ENCODE assay signal across 8 cellular contexts in genomic region chr5:124650960-124651662, GRCh38.
DNase-seq lines count a peak whose midpoint lies in the region; ATAC-seq and TF ChIP-seq lines count a peak whose summit lies in the region.

No MANE protein-coding gene starts in this region.

- no peaks in the 10 kb centered on the region for H3K9me2 ChIP-seq in SU-DHL-6 (replicated peaks; ENCODE audit: insufficient read depth, low read length)

- peaks cover 53% of the 10 kb centered on the region for H3K4me1 Mint-ChIP-seq in progenitor cell of endocrine pancreas (ENCODE audit: low read depth)

- H3K27ac ChIP-seq in SU-DHL-6 (ENCODE audit: low read depth, low read length), result peak overlapping the region; percentile 98

- DNase-seq in EH (ENCODE audit: low read depth) (peak; percentile 89), fibroblast of villous mesenchyme (ENCODE audit: low read depth) (no peak), progenitor cell of endocrine pancreas (ENCODE audit: low spot score, unreplicated experiment) (no peak), posterior vena cava (ENCODE audit: low spot score) (no peak)
- DNase-seq in stimulated activated CD4-positive, alpha-beta T cell treated with anti-CD3 and anti-CD28 coated beads, Interleukin-15, amount 100 ng/mL, for 24 hours, result no peak
- DNase-seq in activated CD8-positive, alpha-beta memory T cell treated with anti-CD3 and anti-CD28 coated beads, Interleukin-2, amount 50 U/mL, for 48 hours, result no peak

- TF ChIP-seq CTCF in SU-DHL-6 (IDR thresholded peaks at IDR 0.05; ENCODE audit: insufficient read depth, low read length, poor library complexity, severe bottlenecking), result no peak
- no peak for TF ChIP-seq CTCF in fibroblast of villous mesenchyme (IDR thresholded peaks at IDR 0.05; ENCODE audit: insufficient read depth, low read depth, low read length)
- TF ChIP-seq CTCF in progenitor cell of endocrine pancreas (IDR thresholded peaks at IDR 0.05; ENCODE audit: unreplicated experiment), result no peak

- H3K27me3 Mint-ChIP-seq in progenitor cell of endocrine pancreas, result no peaks in the 10 kb centered on the region

- ATAC-seq in HG03439 (IDR thresholded peaks at IDR 0.05; ENCODE audit: unreplicated experiment), result no peak

- peak overlapping the region; percentile 45 for H3K4me3 ChIP-seq in SU-DHL-6 (ENCODE audit: insufficient read depth, low read length, poor library complexity, severe bottlenecking)
- peak overlapping the region; percentile 63 for H3K4me3 ChIP-seq in fibroblast of villous mesenchyme (ENCODE audit: low read depth, low read length)

- no peaks in the 10 kb centered on the region for H4K20me1 ChIP-seq in SU-DHL-6 (ENCODE audit: low read depth, low read length)

- no peaks in the 10 kb centered on the region for H3K9me3 ChIP-seq in SU-DHL-6 (ENCODE audit: insufficient read depth, low read length)

- H3K36me3 ChIP-seq in SU-DHL-6 (ENCODE audit: low read length), result peaks cover 14% of the 10 kb centered on the region; the same call in 1 of the 2 replicates

- H3K79me2 ChIP-seq in SU-DHL-6 (ENCODE audit: insufficient read depth, low read length), result peaks cover 82% of the 10 kb centered on the region

- H3K9me3 Mint-ChIP-seq in progenitor cell of endocrine pancreas (ENCODE audit: low read depth), result no peaks in the 10 kb centered on the region

- peak overlapping the region; percentile 58 for H3K4me3 Mint-ChIP-seq in progenitor cell of endocrine pancreas (ENCODE audit: low read depth)

- intact Hi-C loops in posterior vena cava (cut with DNase I), result loop anchor here in 1 of 2 donors (5.0 kb wide), 1 partner anchor 799 kb away; no protein-coding TSS in a partner anchor

- H2AFZ ChIP-seq in SU-DHL-6 (ENCODE audit: low read depth, low read length, severe bottlenecking), result no peak overlapping the region

- H3K4me2 ChIP-seq in SU-DHL-6 (ENCODE audit: low read depth, low read length, poor library complexity, severe bottlenecking), result peak overlapping the region; percentile 93

- H3K36me3 Mint-ChIP-seq in progenitor cell of endocrine pancreas (ENCODE audit: insufficient read depth), result peaks cover 32% of the 10 kb centered on the region

- peak overlapping the region; percentile 93 for H3K27ac Mint-ChIP-seq in progenitor cell of endocrine pancreas

- peak overlapping the region; percentile 76 for H3K9ac ChIP-seq in SU-DHL-6 (ENCODE audit: low read length)

- H3K27me3 ChIP-seq in SU-DHL-6 (ENCODE audit: low read length), result no peaks in the 10 kb centered on the region

- peaks cover 71% of the 10 kb centered on the region for H3F3A ChIP-seq in SU-DHL-6 (ENCODE audit: insufficient read depth)
